ENCODE assay signal across 12 cellular contexts in genomic region chr14:68549966-68550705, GRCh38.
A peak's percentile ranks its signal among the peaks of the same experiment; 100 is the strongest.
DNase-seq lines count a peak whose midpoint lies in the region; ATAC-seq and TF ChIP-seq lines count a peak whose summit lies in the region.
"Had no signal": no experiment of that assay in that cellular context is flagged by ENCODE, and none has a peak within 500 bp of the region (broad histone marks: within the 10 kb centered on the region; RNA-seq: fewer than 3 reads in every experiment).

No MANE protein-coding gene starts in this region.

- no peak overlapping the region for H3K9ac ChIP-seq in GM23248
- 0 out of 2 replicates have a peak overlapping the region, but pooled peaks have one; percentile 20 for H3K9ac ChIP-seq in iPS-20b (ENCODE audit: low read depth, low read length)

- no peaks in the 10 kb centered on the region for H4K20me1 ChIP-seq in GM23248 (ENCODE audit: insufficient read depth)

- H3K9me3 ChIP-seq in GM23248 (ENCODE audit: low read depth): no peaks in the 10 kb centered on the region
- no peaks in the 10 kb centered on the region for H3K9me3 ChIP-seq in iPS-20b (ENCODE audit: insufficient read depth, low read depth, low read length)
- H3K9me3 ChIP-seq in spleen: no peaks in the 10 kb centered on the region

- H3K27ac ChIP-seq in GM23248 (peak overlapping the region; percentile 24), iPS-20b (ENCODE audit: low read length) (no peak overlapping the region), spleen (peak overlapping the region in 5 of 8 donors; percentile 23 to 61 (median 47))
- H3K27ac ChIP-seq: HL-60 had no signal

- H3K4me1 ChIP-seq in GM23248 (ENCODE audit: insufficient read depth) (peaks cover 73% of the 10 kb centered on the region), iPS-20b (ENCODE audit: insufficient read depth, low read length) (peaks cover 37% of the 10 kb centered on the region), spleen (peaks cover 11 to 71% (median 27%) of the 10 kb centered on the region in 6 donors)

- no peak for ATAC-seq in GM18870 (IDR thresholded peaks at IDR 0.05; ENCODE audit: unreplicated experiment)

- H3K36me3 ChIP-seq in GM23248 (ENCODE audit: low read depth) (no peaks in the 10 kb centered on the region), iPS-20b (ENCODE audit: insufficient read depth, low read depth, low read length) (no peaks in the 10 kb centered on the region), spleen (no peaks in the 10 kb centered on the region)

- 0 out of 2 replicates have a peak, but pooled peaks cover 6% of the 10 kb centered on the region for H3K79me2 ChIP-seq in GM23248 (ENCODE audit: insufficient read depth)

- no peak overlapping the region for H2AFZ ChIP-seq in GM23248

- no peak overlapping the region for H3K4me2 ChIP-seq in GM23248 (ENCODE audit: unreplicated experiment)

- WGBS in GM23248 (ENCODE audit: low coverage in 1 of 2, low lambda C conversion rate in 2 of 2, missing lambda C conversion rate in 2 of 2), 2 experiments: 86 to 89% methylated on average over 8 of the region's 8 CpGs
- 67 to 72% (median 68%) methylated on average over 8 of the region's 8 CpGs for WGBS in spleen, 5 donors

- no peak for TF ChIP-seq POLR2A in spleen (IDR thresholded peaks at IDR 0.05)

- intact Hi-C loops in spleen (cut with DNase I; ENCODE audit: low total_unique reads): no loop called here

- H3F3A ChIP-seq in GM23248 (ENCODE audit: insufficient read depth): peaks cover 46% of the 10 kb centered on the region

- in situ Hi-C loops in GM23248 (cut with MboI): no loop called here

- DNase-seq in GM23248 (no peak), amniotic epithelial cell (ENCODE audit: low read depth) (peak; percentile 95), spleen (no peak), LoVo (ENCODE audit: low spot score) (no peak), amygdala (lab: John Stamatoyannopoulos, UW) (no peak)
- DNase-seq in activated CD8-positive, alpha-beta memory T cell treated with anti-CD3 and anti-CD28 coated beads for 24 hours: no peak
- DNase-seq: DMS 273 treated with DMSO at 0.1 percent for 48 hours; NCI-H1694; stimulated activated CD4-positive, alpha-beta T cell treated with anti-CD3 and anti-CD28 coated beads, Interleukin-15, amount 100 ng/mL, for 24 hours had no signal

- H3K4me3 ChIP-seq in GM23248: no peak overlapping the region
- no peak overlapping the region for H3K4me3 ChIP-seq in iPS-20b (ENCODE audit: low read length)
- H3K4me3 ChIP-seq in spleen: no peak overlapping the region

- no peaks in the 10 kb centered on the region for H3K27me3 ChIP-seq in GM23248 (replicated peaks; ENCODE audit: insufficient read depth)
- no peaks in the 10 kb centered on the region for H3K27me3 ChIP-seq in iPS-20b (ENCODE audit: insufficient read depth, low read length)
- H3K27me3 ChIP-seq in spleen (replicated peaks in 1 of 7): no peaks in the 10 kb centered on the region

- no peak for TF ChIP-seq CTCF in spleen (IDR thresholded peaks at IDR 0.05 in 8 of 11, conservative IDR thresholded peaks at IDR 0.05 in 3 of 11)

- H3K9me2 ChIP-seq in GM23248 (ENCODE audit: insufficient read depth): no peaks in the 10 kb centered on the region
